Comparison of ENCODE assay signal across 1 cellular context in the genomic region with DNA sequence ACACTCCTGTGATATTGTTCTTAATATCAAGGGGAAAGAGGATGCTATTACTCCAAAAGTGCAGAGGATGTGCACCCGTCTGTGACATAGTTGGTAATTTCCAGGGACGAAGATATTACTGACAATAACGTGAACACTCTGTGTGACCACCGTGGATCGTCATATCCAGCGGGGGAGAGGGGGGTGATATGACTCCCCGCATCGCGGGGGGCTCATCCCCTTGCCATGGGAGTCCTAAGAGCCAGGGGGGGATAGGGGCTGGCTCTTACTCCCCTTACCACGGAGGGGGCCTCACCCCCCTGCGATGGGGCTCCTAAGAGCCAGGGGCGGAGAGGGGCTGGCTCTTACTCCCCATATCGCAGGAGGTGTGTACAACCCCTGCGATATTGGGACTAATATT. TPM values are rescaled to one million over a fixed set of nuclear protein-coding genes. Genes with fewer than 3 reads are reported as not detected.
"Had no signal": no experiment of that assay in that cellular context is flagged by ENCODE, and none has a peak within 500 bp of the region (broad histone marks: within the 10 kb centered on the region; RNA-seq: fewer than 3 reads in every experiment).

No MANE protein-coding gene starts in this region.

RNA-seq across cellular contexts. Expression of gene SYK, which starts 41.0 kb away (rescaled TPM):
- total RNA-seq: G401 had no signal
